ENCODE assay signal across 32 cellular contexts in the genomic region with DNA sequence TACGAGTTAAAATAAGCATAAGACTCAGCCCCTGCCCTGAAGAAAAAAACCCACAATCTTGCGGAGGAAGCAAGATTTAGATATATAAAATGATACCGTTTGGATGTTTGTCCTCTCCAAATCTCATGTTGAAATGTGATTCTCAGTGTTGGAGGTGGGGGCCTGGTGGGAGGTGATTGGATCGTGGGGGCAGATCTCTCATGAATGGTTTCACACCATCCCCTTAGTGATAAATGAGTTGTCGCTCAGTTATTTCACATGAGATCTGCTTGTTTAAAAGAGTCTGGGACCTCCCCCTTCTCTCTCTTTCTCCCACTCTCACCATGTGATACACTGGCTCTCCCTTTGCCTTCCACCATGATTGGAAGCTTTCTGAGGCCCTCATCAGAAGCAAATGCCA. TPM values are rescaled to one million over a fixed set of nuclear protein-coding genes. Genes with fewer than 3 reads are reported as not detected.
DNase-seq lines count a peak whose midpoint lies in the region; ATAC-seq, FAIRE-seq and TF ChIP-seq lines count a peak whose summit lies in the region.
"Had no signal": no experiment of that assay in that cellular context is flagged by ENCODE, and none has a peak within 500 bp of the region (broad histone marks: within the 10 kb centered on the region; RNA-seq: fewer than 3 reads in every experiment).

No MANE protein-coding gene starts in this region.

- CTCF ChIA-PET in K562 (lab: Yijun Ruan, JAX; ENCODE audit: low intra/inter-chr PET ratio): no interaction called here
- CTCF ChIA-PET in WTC11 (lab: Charles Lee): no interaction called here

- no peak for TF ChIP-seq POLR2A in NB4 (IDR thresholded peaks at IDR 0.05; ENCODE audit: extremely low read depth, insufficient read length)
- TF ChIP-seq POLR2A in K562 (conservative IDR thresholded peaks at IDR 0.05): no peak

- no peaks in the 10 kb centered on the region for H3K27me3 Mint-ChIP-seq in stimulated activated memory B cell treated with anti-CD40 and anti-IgM and Interleukin-4, amounts not matched to agents 10 μg/mL and 1 μg/mL and 100 μg/mL, for 72 hours
- no peaks in the 10 kb centered on the region for H3K27me3 Mint-ChIP-seq in WTC11 (ENCODE audit: low read depth)
- H3K27me3 Mint-ChIP-seq: CD4-positive, alpha-beta memory T cell; naive thymus-derived CD8-positive, alpha-beta T cell had no signal

- peaks cover 7% of the 10 kb centered on the region for H3K4me1 Mint-ChIP-seq in stimulated activated memory B cell treated with anti-CD40 and anti-IgM and Interleukin-4, amounts not matched to agents 10 μg/mL and 1 μg/mL and 100 μg/mL, for 72 hours
- H3K4me1 Mint-ChIP-seq in WTC11: peaks cover 21% of the 10 kb centered on the region

- in situ Hi-C loops in K562 (cut with MboI) (no loop called here), GM13976 (cut with MboI; ENCODE audit: low sequenced_read_pairs, unreplicated experiment) (no loop called here)

- 3% methylated on average over 5 of the region's 5 CpGs for WGBS in K562 (ENCODE audit: insufficient coverage, low coverage, missing lambda C conversion rate)

- H3K27ac Mint-ChIP-seq in stimulated activated memory B cell treated with anti-CD40 and anti-IgM and Interleukin-4, amounts not matched to agents 10 μg/mL and 1 μg/mL and 100 μg/mL, for 72 hours: peak overlapping the region; percentile 47
- no peak overlapping the region for H3K27ac Mint-ChIP-seq in WTC11

- H3K79me2 ChIP-seq in K562 (ENCODE audit: control insufficient read depth, insufficient read depth, low read length): no peaks in the 10 kb centered on the region

- H3K9ac ChIP-seq in K562 (ENCODE audit: insufficient read depth in 1 of 2, low read depth in 2 of 2, low read length in 2 of 2): peak overlapping the region in 1 of 2 experiments; percentile 58; a peak in 2 of 4 replicates

- H3K4me3 Mint-ChIP-seq in stimulated activated memory B cell treated with anti-CD40 and anti-IgM and Interleukin-4, amounts not matched to agents 10 μg/mL and 1 μg/mL and 100 μg/mL, for 72 hours: no peak overlapping the region
- no peak overlapping the region for H3K4me3 Mint-ChIP-seq in WTC11
- H3K4me3 Mint-ChIP-seq: activated T-cell treated with anti-CD3 and anti-CD28 coated beads, Interleukin-2, amount 50 U/mL, for 72 hours had no signal

- H3K27ac ChIP-seq in cardiac muscle cell (peak overlapping the region; percentile 95), K562 (ENCODE audit: extremely low read depth, low read depth, low read length) (peak overlapping the region; percentile 87)
- H3K27ac ChIP-seq: A549, adrenal gland, body of pancreas, esophagus muscularis mucosa, lower lobe of right lung, sigmoid colon, suprapubic skin, upper lobe of right lung had no signal

- no peaks in the 10 kb centered on the region for H3K36me3 Mint-ChIP-seq in stimulated activated memory B cell treated with anti-CD40 and anti-IgM and Interleukin-4, amounts not matched to agents 10 μg/mL and 1 μg/mL and 100 μg/mL, for 72 hours
- H3K36me3 Mint-ChIP-seq in WTC11: peaks cover 2% of the 10 kb centered on the region; the same call in 1 of the 2 replicates
- H3K36me3 Mint-ChIP-seq: CD4-positive, alpha-beta memory T cell had no signal

- intact Hi-C loops in Right ventricle myocardium inferior (cut with DNase I) (no loop called here), K562 (cut with micrococcal nuclease) (loop anchor here (2.0 to 5.0 kb wide), 2 partner anchors 30 to 63 kb away; no protein-coding TSS in a partner anchor)

- no TSS peak for BruUV-seq in K562 (replicated peaks; lab: Mats Ljungman, UMichigan)

- peak overlapping the region; percentile 44 for H2AFZ ChIP-seq in K562 (ENCODE audit: low read depth, low read length)

- H3K9me1 ChIP-seq in K562 (ENCODE audit: control insufficient read depth, insufficient read depth, low read length): no peaks in the 10 kb centered on the region

- ATAC-seq in Right ventricle myocardium inferior (no peak), K562 (peak; percentile 52), WTC11 (no peak)
- ATAC-seq in stimulated activated memory B cell treated with anti-CD40 and anti-IgM and Interleukin-4, amounts not matched to agents 10 μg/mL and 1 μg/mL and 100 μg/mL, for 72 hours: no peak
- ATAC-seq: A549, body of pancreas had no signal

- H3K4me1 ChIP-seq in cardiac muscle cell (ENCODE audit: low read depth) (peaks cover 3% of the 10 kb centered on the region), K562 (replicated peaks in 1 of 2; ENCODE audit: control insufficient read depth in 2 of 2, insufficient read depth in 2 of 2, low read length in 2 of 2) (peaks cover 0 to 18% of the 10 kb centered on the region in 2 experiments; a peak in 3 of 5 replicates)
- H3K4me1 ChIP-seq: A549, adrenal gland, body of pancreas, lower lobe of right lung, sigmoid colon, suprapubic skin, upper lobe of right lung had no signal

- POLR2A ChIA-PET in K562 (lab: Yijun Ruan, JAX) (no interaction called here), WTC11 (lab: Charles Lee) (no interaction called here)

- no peak for FAIRE-seq in K562 (lab: Jason Lieb, UNC)
- FAIRE-seq: A549, GM12878, H54, kidney had no signal

- H3K9me3 ChIP-seq in cardiac muscle cell (ENCODE audit: low read depth): no peaks in the 10 kb centered on the region
- H3K9me3 ChIP-seq in K562 (replicated peaks; ENCODE audit: control insufficient read depth, insufficient read depth, low read depth, low read length): no peaks in the 10 kb centered on the region; the same call in 1 of the 2 replicates
- H3K9me3 ChIP-seq: A549, adrenal gland, body of pancreas, lower lobe of right lung, sigmoid colon, suprapubic skin, upper lobe of right lung had no signal

- H3K36me3 ChIP-seq in cardiac muscle cell (no peaks in the 10 kb centered on the region), K562 (ENCODE audit: control insufficient read depth, insufficient read depth, low read length) (no peaks in the 10 kb centered on the region)
- H3K36me3 ChIP-seq: adrenal gland, esophagus muscularis mucosa, lower lobe of right lung, sigmoid colon, suprapubic skin, upper lobe of right lung had no signal

- H3K4me3 ChIP-seq in cardiac muscle cell: no peak overlapping the region
- peak overlapping the region; percentile 12 for H3K4me3 ChIP-seq in NB4 (ENCODE audit: low read depth, low read length)
- H3K4me3 ChIP-seq in K562: no peak overlapping the region; the same call in 1 of the 2 replicates
- H3K4me3 ChIP-seq: A549, adrenal gland, body of pancreas, esophagus muscularis mucosa, GM12878, lower lobe of right lung, sigmoid colon, suprapubic skin, upper lobe of right lung had no signal

- H3K9me3 Mint-ChIP-seq in stimulated activated memory B cell treated with anti-CD40 and anti-IgM and Interleukin-4, amounts not matched to agents 10 μg/mL and 1 μg/mL and 100 μg/mL, for 72 hours: no peaks in the 10 kb centered on the region
- no peaks in the 10 kb centered on the region for H3K9me3 Mint-ChIP-seq in WTC11
- H3K9me3 Mint-ChIP-seq: activated T-cell treated with anti-CD3 and anti-CD28 coated beads, Interleukin-2, amount 50 U/mL, for 72 hours had no signal

- DNase-seq in cardiac muscle cell (ENCODE audit: low read depth in 1 of 2, low spot score in 1 of 2) (no peak), Right ventricle myocardium inferior (ENCODE audit: missing footprints) (no peak), NB4 (ENCODE audit: low read depth) (peak; percentile 65), K562 (ENCODE audit: extremely low read depth in 1 of 4, low spot score in 3 of 4) (peak in 1 of 4 experiments; percentile 64), WTC11 (ENCODE audit: low spot score) (no peak), GM13976 (ENCODE audit: low spot score) (no peak)
- no peak for DNase-seq in stimulated activated CD4-positive, alpha-beta T cell treated with anti-CD3 and anti-CD28 coated beads, Interleukin-4, amount 100 ng/mL, for 4 hours
- DNase-seq: activated CD4-positive, alpha-beta T cell treated with anti-CD3 and anti-CD28 coated beads, Interleukin-2, amount 50 U/mL, for 4 hours; activated CD4-positive, CD25-positive, alpha-beta regulatory T cell; activated naive CD4-positive, alpha-beta T cell; activated T-cell treated with anti-CD3 and anti-CD28 coated beads, Interleukin-2, amount 50 U/mL, for 72 hours; adrenal gland; DMS 273 treated with DMSO at 0.1 percent for 48 hours; kidney; NCI-H1436; NCI-H2081; NCI-H345; sigmoid colon; stimulated activated CD4-positive, alpha-beta T cell treated with anti-CD3 and anti-CD28 coated beads, Interleukin-4, amount 100 ng/mL, for 24 hours; T-helper 9 cell; upper lobe of right lung had no signal

- TF ChIP-seq CTCF in cardiac muscle cell (IDR thresholded peaks at IDR 0.05; ENCODE audit: low read depth, low read length) (no peak), NB4 (IDR thresholded peaks at IDR 0.05; ENCODE audit: low read depth, low read length) (no peak), K562 (IDR thresholded peaks at IDR 0.05 in 2 of 3, conservative IDR thresholded peaks at IDR 0.05 in 1 of 3; ENCODE audit: insufficient read depth in 2 of 3, low read depth in 1 of 3, low read length in 3 of 3) (no peak), WTC11 (IDR thresholded peaks at IDR 0.05) (no peak), GM13976 (IDR thresholded peaks at IDR 0.05; ENCODE audit: borderline replicate concordance, control extremely low read depth, extremely low read depth, insufficient read depth, missing control alignments) (no peak)

- TF ChIP-seq RAD21 in K562 (CRISPR knock-in tag; conservative IDR thresholded peaks at IDR 0.05 in 1 of 2, IDR thresholded peaks at IDR 0.05 in 1 of 2): no peak

- peak overlapping the region; percentile 44 for H3K4me2 ChIP-seq in K562 (ENCODE audit: insufficient read depth, low read length)
- H3K4me2 ChIP-seq: A549 had no signal

- no peaks in the 10 kb centered on the region for H4K20me1 ChIP-seq in K562 (replicated peaks; ENCODE audit: control insufficient read depth, insufficient read depth, low read length)

- H3K27me3 ChIP-seq in cardiac muscle cell (no peaks in the 10 kb centered on the region), K562 (ENCODE audit: control insufficient read depth in 2 of 2, insufficient read depth in 2 of 2, low read length in 2 of 2) (no peaks in the 10 kb centered on the region)
- H3K27me3 ChIP-seq: adrenal gland, body of pancreas, esophagus muscularis mucosa, sigmoid colon, suprapubic skin, upper lobe of right lung had no signal

- no peak for TF ChIP-seq EP300 in K562 (IDR thresholded peaks at IDR 0.05; ENCODE audit: low read length)

RNA-seq across cellular contexts. Expression of a gene that starts 28.6 kb away (rescaled TPM):
- total RNA-seq in cardiac muscle cell (2.2 and 6.5 TPM in 2 replicates), Right ventricle myocardium inferior (17.5 TPM), K562 (2014; rRNA removed) (1.0 and 1.3 TPM in 2 replicates), K562 (2014; rRNA removed; fragmentation: Illumina TruSeq; extraction: Trizol) (3.0 and 3.1 TPM in 2 replicates), K562 (2015; rRNA removed; fragmentation: Illumina TruSeq; extraction: Trizol) (3.9 and 4.1 TPM in 2 replicates), K562 (2021) (2.0 and 2.6 TPM in 2 replicates), WTC11 (2021) (2.1 to 2.8 TPM (median 2.7 TPM) in 3 replicates)
- polyA plus RNA-seq in cardiac muscle cell (3.8 and 7.7 TPM in 2 replicates), K562 (2011; rRNA removed) (8.1 and 10.4 TPM in 2 replicates), K562 (2014; fragmentation: Illumina TruSeq; extraction: Trizol) (2.6 and 3.1 TPM in 2 replicates), K562 (2014; fragmentation: Nextera tagmentation; extraction: Ambion mirVana) (1 to 10 TPM; 2.4 to 3.0 TPM), K562 (2014; rRNA removed) (1.7 TPM in 2 replicates)
- 2.8 and 3.7 TPM in 2 replicates for total RNA-seq in K562 (2011; cell fraction: chromatin; rRNA removed; ENCODE audit: low replicate concordance)
- 1.7 and 2.0 TPM in 2 replicates for total RNA-seq in K562 (2011; cell fraction: nucleolus; rRNA removed)
- total RNA-seq in K562 (2011; cell fraction: nucleoplasm; rRNA removed): 1.1 and 1.2 TPM in 2 replicates
- 1.0 and 4.2 TPM in 2 replicates for polyA plus RNA-seq in K562 (2011; cell fraction: cytosol; rRNA removed)
- 4.8 and 12.6 TPM in 2 replicates for polyA plus RNA-seq in K562 (2011; cell fraction: nucleus; rRNA removed)
- polyA plus RNA-seq in K562 (2012): 3.1 and 3.2 TPM in 2 replicates
- 5.8 and 11.0 TPM in 2 replicates for polyA minus RNA-seq in K562 (2011; rRNA and poly(A)+ RNA removed)
- polyA minus RNA-seq in K562 (2011; cell fraction: cytosol; rRNA and poly(A)+ RNA removed): 1.5 and 2.2 TPM in 2 replicates
- polyA minus RNA-seq in K562 (2011; cell fraction: nucleus; rRNA and poly(A)+ RNA removed): 3.6 and 11.2 TPM in 2 replicates
- total RNA-seq: dermis blood vessel endothelial cell, GM12878 had no signal
